1 cellular context compared by ENCODE assay signal in genomic region chr2:217903142-217903858, GRCh38.
TF ChIP-seq lines count a peak whose summit lies in the region.

No MANE protein-coding gene starts in this region.

TF ChIP-seq in HepG2, 621 proteins besides CTCF, POLR2A, EP300 and RAD21 (continued from another document and continues in another):
- TF ChIP-seq SNAPC4 (CRISPR knock-in tag; IDR thresholded peaks at IDR 0.05) (no peak), ZNF816 (CRISPR knock-in tag; IDR thresholded peaks at IDR 0.05; ENCODE audit: borderline replicate concordance) (0 out of 2 replicates have a peak, but pooled peaks have one; percentile 58), ZMYM2 (CRISPR knock-in tag; IDR thresholded peaks at IDR 0.05) (peak; percentile 98), JUND (CRISPR knock-in tag; IDR thresholded peaks at IDR 0.05) (no peak), ZBTB1 (CRISPR knock-in tag; IDR thresholded peaks at IDR 0.05; ENCODE audit: borderline replicate concordance) (no peak), ZEB1 (IDR thresholded peaks at IDR 0.05; ENCODE audit: insufficient replicate concordance, low read depth) (no peak), HOXD1 (CRISPR knock-in tag; IDR thresholded peaks at IDR 0.05) (no peak), KLF6 (CRISPR knock-in tag; IDR thresholded peaks at IDR 0.05) (no peak), ZFP91 (CRISPR knock-in tag; IDR thresholded peaks at IDR 0.05; ENCODE audit: borderline replicate concordance) (no peak), ZNF552 (CRISPR knock-in tag; IDR thresholded peaks at IDR 0.05; ENCODE audit: borderline replicate concordance) (no peak), ZSCAN31 (CRISPR knock-in tag; IDR thresholded peaks at IDR 0.05; ENCODE audit: low read depth) (no peak), REXO4 (CRISPR knock-in tag; IDR thresholded peaks at IDR 0.05; ENCODE audit: borderline replicate concordance) (no peak), ZKSCAN1 (IDR thresholded peaks at IDR 0.05; ENCODE audit: low read length) (0 out of 2 replicates have a peak, but pooled peaks have one; percentile 7), ATAD3A (CRISPR knock-in tag; IDR thresholded peaks at IDR 0.05) (no peak), ELF1 (CRISPR knock-in tag; IDR thresholded peaks at IDR 0.05) (peak; percentile 23; the same call in 1 of the 2 replicates), ATF7 (IDR thresholded peaks at IDR 0.05) (no peak), ATF7 (CRISPR knock-in tag; IDR thresholded peaks at IDR 0.05) (no peak), ZBTB20 (CRISPR knock-in tag; IDR thresholded peaks at IDR 0.05; ENCODE audit: borderline replicate concordance, low read depth) (peak; percentile 89; the same call in 1 of the 2 replicates), ZBTB25 (CRISPR knock-in tag; IDR thresholded peaks at IDR 0.05) (peak; percentile 9; the same call in 1 of the 2 replicates), ZNF317 (CRISPR knock-in tag; IDR thresholded peaks at IDR 0.05) (peak; percentile 36), NONO (IDR thresholded peaks at IDR 0.05) (no peak), NONO (CRISPR knock-in tag; conservative IDR thresholded peaks at IDR 0.05) (0 out of 2 replicates have a peak, but pooled peaks have one; percentile 15), ZNF557 (CRISPR knock-in tag; IDR thresholded peaks at IDR 0.05) (no peak; the same call in 1 of the 2 replicates), SETDB1 (CRISPR knock-in tag; IDR thresholded peaks at IDR 0.05; ENCODE audit: borderline replicate concordance) (no peak), BRF2 (CRISPR knock-in tag; IDR thresholded peaks at IDR 0.05) (no peak), ISL2 (CRISPR knock-in tag; IDR thresholded peaks at IDR 0.05) (no peak; the same call in 1 of the 2 replicates), NR0B2 (CRISPR knock-in tag; IDR thresholded peaks at IDR 0.05) (no peak), SP140L (CRISPR knock-in tag; IDR thresholded peaks at IDR 0.05; ENCODE audit: borderline replicate concordance) (0 out of 2 replicates have a peak, but pooled peaks have one; percentile 13), ZBTB26 (CRISPR knock-in tag; IDR thresholded peaks at IDR 0.05; ENCODE audit: borderline replicate concordance) (no peak), HOXA9 (CRISPR knock-in tag; IDR thresholded peaks at IDR 0.05; ENCODE audit: borderline replicate concordance) (no peak), ZNF318 (CRISPR knock-in tag; IDR thresholded peaks at IDR 0.05) (no peak), ZNF333 (CRISPR knock-in tag; IDR thresholded peaks at IDR 0.05; ENCODE audit: borderline replicate concordance) (0 out of 2 replicates have a peak, but pooled peaks have one; percentile 74), ZNF674 (CRISPR knock-in tag; IDR thresholded peaks at IDR 0.05; ENCODE audit: low read depth) (0 out of 2 replicates have a peak, but pooled peaks have one; percentile 45), CBX1 (IDR thresholded peaks at IDR 0.05; ENCODE audit: low read depth) (peak; percentile 2), ZNF784 (CRISPR knock-in tag; IDR thresholded peaks at IDR 0.05; ENCODE audit: borderline replicate concordance) (no peak; the same call in 1 of the 2 replicates), ZNF275 (CRISPR knock-in tag; IDR thresholded peaks at IDR 0.05; ENCODE audit: borderline replicate concordance) (no peak), MIXL1 (CRISPR knock-in tag; IDR thresholded peaks at IDR 0.05) (no peak)
